ENCODE assay signal across 8 cellular contexts in the genomic region with DNA sequence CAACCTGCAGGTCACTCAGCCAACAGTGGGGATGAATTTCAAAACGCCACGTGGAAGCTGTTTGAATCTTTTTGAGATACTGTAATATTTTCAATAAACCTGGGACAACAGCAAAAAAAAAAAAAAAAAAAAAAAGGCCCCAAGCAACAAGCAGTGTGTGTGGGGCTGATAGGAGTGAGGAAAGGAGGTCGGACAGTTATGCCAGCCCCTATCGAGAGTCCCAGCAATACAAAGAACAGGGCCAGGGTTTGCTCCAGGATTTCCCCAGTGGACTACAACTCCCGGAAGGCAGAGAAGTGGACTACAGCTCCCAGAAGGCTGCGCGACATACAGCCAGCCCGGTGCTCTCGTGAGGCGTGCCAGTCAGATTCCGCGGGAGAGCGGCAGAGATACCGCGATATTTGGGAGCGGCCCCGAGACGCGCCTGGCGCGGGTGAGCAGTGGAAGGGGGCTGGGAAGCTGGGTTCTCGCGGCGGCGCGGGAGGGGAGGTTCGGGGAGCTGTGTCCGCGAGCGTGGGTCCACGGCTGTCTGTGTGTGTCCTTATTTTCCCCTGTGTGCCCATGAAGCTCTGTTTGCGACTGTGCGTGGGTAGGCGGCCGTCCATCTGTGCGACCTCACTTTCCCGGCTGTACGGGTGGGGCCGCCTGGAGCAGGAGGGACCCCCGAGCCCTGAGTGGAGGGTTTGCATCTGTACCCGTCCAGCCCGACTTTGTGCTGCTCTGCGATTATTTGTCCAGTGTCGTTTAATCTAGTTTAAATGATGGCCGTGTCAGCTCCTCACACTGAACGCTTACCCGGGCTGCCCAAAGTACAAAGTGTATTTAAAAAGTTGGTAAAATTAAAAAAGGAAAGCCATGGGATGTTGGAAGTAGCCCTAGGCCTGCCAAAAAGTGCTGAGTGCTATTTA. TPM values are rescaled to one million over a fixed set of nuclear protein-coding genes. Genes with fewer than 3 reads are reported as not detected.
A peak's percentile ranks its signal among the peaks of the same experiment; 100 is the strongest.
DNase-seq lines count a peak whose midpoint lies in the region; ATAC-seq and TF ChIP-seq lines count a peak whose summit lies in the region.

A gene with protein sequence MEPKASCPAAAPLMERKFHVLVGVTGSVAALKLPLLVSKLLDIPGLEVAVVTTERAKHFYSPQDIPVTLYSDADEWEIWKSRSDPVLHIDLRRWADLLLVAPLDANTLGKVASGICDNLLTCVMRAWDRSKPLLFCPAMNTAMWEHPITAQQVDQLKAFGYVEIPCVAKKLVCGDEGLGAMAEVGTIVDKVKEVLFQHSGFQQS (plus strand): TSS at position 397 of the 908 bp plus-strand sequence. CDS start 4,729 bp downstream, outside the sequence.

- peak in 4 of 11 experiments; percentile 16 to 47 (median 36) for TF ChIP-seq CTCF in spleen (IDR thresholded peaks at IDR 0.05 in 8 of 11, conservative IDR thresholded peaks at IDR 0.05 in 3 of 11)

- H3K9me3 Mint-ChIP-seq in immature natural killer cell, result no peaks in the 10 kb centered on the region

- no peaks in the 10 kb centered on the region for H3K9me3 ChIP-seq in spleen

- H3K4me1 Mint-ChIP-seq in immature natural killer cell, result peaks cover 23 to 27% of the 10 kb centered on the region in 2 donors

- H3K27ac Mint-ChIP-seq in immature natural killer cell, result peak within 1 kb of the TSS; percentile 76 to 96 (median 91)

- peak; percentile 96 for ATAC-seq in GM19023 (IDR thresholded peaks at IDR 0.05; ENCODE audit: unreplicated experiment)
- peak; percentile 97 for ATAC-seq in HG03280 (IDR thresholded peaks at IDR 0.05; ENCODE audit: unreplicated experiment)

- DNase-seq in AG08395 (ENCODE audit: low spot score) (peak; percentile 99), NCI-H345 treated with DMSO at 0.1 percent for 48 hours (lab: John Stamatoyannopoulos, UW; ENCODE audit: unreplicated experiment) (peak; percentile 81), immature natural killer cell (peak; percentile 90 to 93 (median 92)), spleen (peak; percentile 99)
- DNase-seq in activated CD4-positive, CD25-positive, alpha-beta regulatory T cell (lab: John Stamatoyannopoulos, UW), result peak; percentile 85 to 92 (median 90)
- peak; percentile 90 for DNase-seq in central memory CD4-positive, alpha-beta T cell

- H3K4me1 ChIP-seq in spleen, result peaks cover 4 to 53% (median 31%) of the 10 kb centered on the region in 6 donors

- H3K36me3 ChIP-seq in spleen, result peaks cover 0 to 16% (median 0%) of the 10 kb centered on the region in 6 donors

- 3 to 4% (median 4%) methylated on average over 32 to 47 of the region's 47 CpGs for WGBS in spleen, 5 donors

- intact Hi-C loops in spleen (cut with DNase I; ENCODE audit: low total_unique reads), result no loop called here

- peaks cover 0 to 7% (median 5%) of the 10 kb centered on the region in 3 donors for H3K27me3 Mint-ChIP-seq in immature natural killer cell (ENCODE audit: low read depth in 3 of 3)

- peak; percentile 37 to 73 (median 58) for TF ChIP-seq POLR2A in spleen (IDR thresholded peaks at IDR 0.05)

- no peaks in the 10 kb centered on the region for H3K36me3 Mint-ChIP-seq in immature natural killer cell

- H3K4me3 Mint-ChIP-seq in immature natural killer cell, result peak within 1 kb of the TSS; percentile 89 to 98 (median 97)

- H3K27ac ChIP-seq in spleen, result peak within 1 kb of the TSS; percentile 67 to 93 (median 90)

- peaks cover 0 to 27% (median 0%) of the 10 kb centered on the region in 7 donors for H3K27me3 ChIP-seq in spleen (replicated peaks in 1 of 7)

- peak within 1 kb of the TSS; percentile 57 to 84 (median 76) for H3K4me3 ChIP-seq in spleen

RNA-seq across cellular contexts. Expression of the gene that starts here (rescaled TPM):
- polyA plus RNA-seq in immature natural killer cell, result 10 to 100 TPM; 20.8 to 23.9 (median 23.1) TPM
- total RNA-seq in spleen, result 10 to 100 TPM; 13.8 to 29.0 (median 21.9) TPM
- polyA plus RNA-seq in spleen, result 10 to 100 TPM; 21.2 to 28.0 (median 23.1) TPM

Comparison
In these comparisons a context has a peak if more than half of its experiments do, and no peak if none do; other contexts are left out.
1. Peak in every context shown above with its lines: DNase-seq, ATAC-seq, H3K4me3 ChIP-seq and H3K27ac ChIP-seq.